In the genomic region with DNA sequence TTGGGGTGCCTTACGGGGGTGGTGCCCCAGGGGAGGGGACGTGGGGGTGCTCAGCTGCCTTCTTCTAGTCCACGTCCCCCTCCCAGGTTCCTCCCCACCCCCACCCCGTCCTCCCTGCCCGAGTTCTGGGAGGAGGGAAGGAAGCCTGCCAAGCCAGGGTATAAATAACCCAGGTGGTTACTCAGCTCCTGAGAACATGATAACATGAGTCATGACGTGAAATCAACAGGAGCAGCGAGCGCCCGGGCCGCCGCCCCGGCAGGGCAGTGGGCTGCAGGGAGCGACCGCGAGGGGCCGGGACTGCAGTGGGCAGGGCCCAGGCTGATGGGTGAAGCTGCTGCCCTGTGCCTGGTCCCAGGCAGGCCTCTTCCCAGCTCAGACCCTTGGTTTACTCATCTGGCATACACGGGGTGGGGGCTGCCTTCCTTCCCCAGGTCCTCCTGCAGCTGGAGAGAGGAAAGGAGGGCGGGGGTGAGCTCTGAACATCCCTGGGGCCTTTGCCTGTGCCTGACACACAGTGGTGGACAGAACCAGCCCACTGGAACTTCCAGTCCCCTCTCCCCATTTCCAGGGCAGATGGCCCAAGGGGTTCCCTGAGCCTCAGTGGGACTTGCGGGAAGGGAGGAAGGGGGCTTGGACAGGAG, we compare ENCODE assay signal across 8 cellular contexts. TPM values are rescaled to one million over a fixed set of nuclear protein-coding genes. Genes with fewer than 3 reads are reported as not detected.
DNase-seq lines count a peak whose midpoint lies in the region; ATAC-seq and TF ChIP-seq lines count a peak whose summit lies in the region.

No MANE protein-coding gene starts in this region.

- no peak overlapping the region for H3K4me3 Mint-ChIP-seq in CD8-positive, alpha-beta T cell
- no peak overlapping the region for H3K4me3 Mint-ChIP-seq in activated CD4-positive, alpha-beta memory T cell treated with anti-CD3 and anti-CD28 coated beads, Interleukin-2, amount 10 ng/mL, durations not matched to agents 7 days and 5 days

- H3K4me3 ChIP-seq in CD8-positive, alpha-beta T cell (ENCODE audit: low read depth, low read length): no peak overlapping the region
- no peak overlapping the region for H3K4me3 ChIP-seq in fibroblast of pulmonary artery (replicated peaks; ENCODE audit: low read depth, low read length)
- peak overlapping the region; percentile 46 for H3K4me3 ChIP-seq in psoas muscle

- peak in 2 of 7 experiments; percentile 15 to 27 for DNase-seq in CD8-positive, alpha-beta T cell
- DNase-seq in HS-27A (ENCODE audit: low read depth) (peak; percentile 36), fibroblast of pulmonary artery (ENCODE audit: low read depth) (peak; percentile 72), psoas muscle (peak; percentile 73 to 87)
- peak; percentile 50 for DNase-seq in activated CD4-positive, alpha-beta memory T cell treated with anti-CD3 and anti-CD28 coated beads, Interleukin-2, amount 10 ng/mL, durations not matched to agents 7 days and 5 days

- H3K27me3 Mint-ChIP-seq in CD8-positive, alpha-beta T cell (ENCODE audit: low read depth): peaks cover 7% of the 10 kb centered on the region
- H3K27me3 Mint-ChIP-seq in activated CD4-positive, alpha-beta memory T cell treated with anti-CD3 and anti-CD28 coated beads, Interleukin-2, amount 10 ng/mL, durations not matched to agents 7 days and 5 days: peaks cover 27% of the 10 kb centered on the region

- no peaks in the 10 kb centered on the region for H3K36me3 ChIP-seq in CD8-positive, alpha-beta T cell (ENCODE audit: insufficient read depth, low read length)
- H3K36me3 ChIP-seq in psoas muscle (ENCODE audit: insufficient read depth in 1 of 2, low read depth in 1 of 2): no peaks in the 10 kb centered on the region

- H3K27ac Mint-ChIP-seq in CD8-positive, alpha-beta T cell: no peak overlapping the region
- no peak overlapping the region for H3K27ac Mint-ChIP-seq in activated CD4-positive, alpha-beta memory T cell treated with anti-CD3 and anti-CD28 coated beads, Interleukin-2, amount 10 ng/mL, durations not matched to agents 7 days and 5 days

- H3K36me3 Mint-ChIP-seq in CD8-positive, alpha-beta T cell: no peaks in the 10 kb centered on the region
- no peaks in the 10 kb centered on the region for H3K36me3 Mint-ChIP-seq in activated CD4-positive, alpha-beta memory T cell treated with anti-CD3 and anti-CD28 coated beads, Interleukin-2, amount 10 ng/mL, durations not matched to agents 7 days and 5 days (ENCODE audit: low read depth)

- CTCF ChIA-PET in CD8-positive, alpha-beta T cell (lab: Charles Lee): no interaction called here
- CTCF ChIA-PET in activated CD4-positive, alpha-beta memory T cell treated with anti-CD3 and anti-CD28 coated beads, Interleukin-2, amount 10 ng/mL, durations not matched to agents 7 days and 5 days (lab: Charles Lee): no interaction called here

- H3K27ac ChIP-seq in CD8-positive, alpha-beta T cell (ENCODE audit: low read depth, low read length): no peak overlapping the region
- peak overlapping the region; percentile 99 for H3K27ac ChIP-seq in psoas muscle

- H3K4me1 ChIP-seq in CD8-positive, alpha-beta T cell (ENCODE audit: insufficient read depth, low read length): peaks cover 30% of the 10 kb centered on the region
- peaks cover 46% of the 10 kb centered on the region for H3K4me1 ChIP-seq in psoas muscle

- 6 to 12% (median 6%) methylated on average over 18 to 19 of the region's 19 CpGs for WGBS in psoas muscle, 3 donors

- H3K27me3 ChIP-seq in CD8-positive, alpha-beta T cell (ENCODE audit: insufficient read depth, low read length): peaks cover 3% of the 10 kb centered on the region
- H3K27me3 ChIP-seq in psoas muscle (ENCODE audit: insufficient read depth in 3 of 3, low read length in 2 of 3): no peaks in the 10 kb centered on the region

- H3K9me3 ChIP-seq in CD8-positive, alpha-beta T cell (ENCODE audit: low read length): no peaks in the 10 kb centered on the region
- H3K9me3 ChIP-seq in psoas muscle: no peaks in the 10 kb centered on the region

- intact Hi-C loops in CD8-positive, alpha-beta T cell (cut with DNase I, micrococcal nuclease): no loop called here
- intact Hi-C loops in psoas muscle (cut with DNase I): loop anchor here in 1 of 2 donors (2.0 kb wide), 1 partner anchor 19 kb away; no protein-coding TSS in a partner anchor

- POLR2A ChIA-PET in CD8-positive, alpha-beta T cell (lab: Charles Lee): interaction anchor here (0.8 to 1.5 kb wide), 5 partner anchors 9 to 79 kb away, joined by 3 to 6 read pairs (median 3); no protein-coding TSS in a partner anchor
- POLR2A ChIA-PET in activated CD4-positive, alpha-beta memory T cell treated with anti-CD3 and anti-CD28 coated beads, Interleukin-2, amount 10 ng/mL, durations not matched to agents 7 days and 5 days (lab: Charles Lee): interaction anchor here (0.9 to 1.6 kb wide), 3 partner anchors 8 to 66 kb away, joined by 4 to 5 read pairs (median 5); partner anchors contain the start of genes PDGFB and RPL3

- peaks cover 21% of the 10 kb centered on the region for H3K4me1 Mint-ChIP-seq in CD8-positive, alpha-beta T cell (ENCODE audit: low read depth)
- peaks cover 29% of the 10 kb centered on the region for H3K4me1 Mint-ChIP-seq in activated CD4-positive, alpha-beta memory T cell treated with anti-CD3 and anti-CD28 coated beads, Interleukin-2, amount 10 ng/mL, durations not matched to agents 7 days and 5 days

- no peaks in the 10 kb centered on the region for H3K9me3 Mint-ChIP-seq in CD8-positive, alpha-beta T cell
- no peaks in the 10 kb centered on the region for H3K9me3 Mint-ChIP-seq in activated CD4-positive, alpha-beta memory T cell treated with anti-CD3 and anti-CD28 coated beads, Interleukin-2, amount 10 ng/mL, durations not matched to agents 7 days and 5 days

- ATAC-seq in CD8-positive, alpha-beta T cell: peak; percentile 61
- ATAC-seq in psoas muscle (peak; percentile 77 to 84 (median 82)), GM19455 (IDR thresholded peaks at IDR 0.05; ENCODE audit: unreplicated experiment) (no peak), GM19351 (IDR thresholded peaks at IDR 0.05; ENCODE audit: unreplicated experiment) (no peak), HG02759 (IDR thresholded peaks at IDR 0.05; ENCODE audit: unreplicated experiment) (no peak)

- TF ChIP-seq CTCF in CD8-positive, alpha-beta T cell (IDR thresholded peaks at IDR 0.05): no peak
- TF ChIP-seq CTCF in fibroblast of pulmonary artery (IDR thresholded peaks at IDR 0.05; ENCODE audit: low read length, missing control alignments) (no peak), psoas muscle (IDR thresholded peaks at IDR 0.05) (no peak)

RNA-seq across cellular contexts. Expression of gene PDGFB, which starts 8.8 kb away (rescaled TPM):
- 1 to 10 TPM; 1.8 to 2.4 TPM for total RNA-seq in CD8-positive, alpha-beta T cell
- total RNA-seq in activated CD4-positive, alpha-beta memory T cell treated with anti-CD3 and anti-CD28 coated beads, Interleukin-2, amount 10 ng/mL, durations not matched to agents 7 days and 5 days: 1 to 10 TPM; 6.4 to 6.5 TPM
- 10 to 100 TPM in 3 of 4 donors, 1 to 10 TPM in 1; 7.5 to 16.4 (median 14.0) TPM for total RNA-seq in psoas muscle
- polyA plus RNA-seq in psoas muscle: 10 to 100 TPM in 1 of 3 donors, 1 to 10 TPM in 2; 5.2 to 10.1 (median 5.8) TPM

Comparison
In these comparisons a context has a peak if more than half of its experiments do, and no peak if none do; other contexts are left out.
1. ATAC-seq: peak in CD8-positive, alpha-beta T cell (single experiment) and psoas muscle (4 of 4); none in GM19455 (single experiment), GM19351 (single experiment) and HG02759 (single experiment).